In genomic region chr2:97664636-97664970, GRCh38 we compare ENCODE assay signal across 8 cellular contexts. TPM values are rescaled to one million over a fixed set of nuclear protein-coding genes. Genes with fewer than 3 reads are reported as not detected.
DNase-seq lines count a peak whose midpoint lies in the region; ATAC-seq and TF ChIP-seq lines count a peak whose summit lies in the region.

No MANE protein-coding gene starts in this region.

- peak overlapping the region; percentile 92 for H3K4me2 ChIP-seq in GM23248 (ENCODE audit: unreplicated experiment)

- 6 to 7% methylated on average over 21 of the region's 21 CpGs for WGBS in GM23248 (ENCODE audit: low coverage in 1 of 2, low lambda C conversion rate in 2 of 2, missing lambda C conversion rate in 2 of 2), 2 experiments

- H3K9me3 Mint-ChIP-seq in activated CD8-positive, alpha-beta T cell treated with anti-CD3 and anti-CD28 coated beads for 36 hours = no peaks in the 10 kb centered on the region

- POLR2A ChIA-PET in activated CD8-positive, alpha-beta T cell treated with anti-CD3 and anti-CD28 coated beads for 36 hours (lab: Charles Lee) = interaction anchor here (0.8 to 8.6 kb wide), 15 partner anchors 9 to 1599 kb away, joined by 3 to 210 read pairs (median 4); partner anchors contain the start of genes COX5B and ZAP70

- no peaks in the 10 kb centered on the region for H3K9me2 ChIP-seq in GM23248 (ENCODE audit: insufficient read depth)

- H3K36me3 ChIP-seq in GM23248 (ENCODE audit: low read depth) = no peaks in the 10 kb centered on the region
- H3K36me3 ChIP-seq in iPS-20b (ENCODE audit: insufficient read depth, low read depth, low read length) = peaks cover 5% of the 10 kb centered on the region; the same call in 1 of the 2 replicates
- H3K36me3 ChIP-seq in subcutaneous abdominal adipose tissue (ENCODE audit: control insufficient read depth in 5 of 5, insufficient read depth in 5 of 5, low read length in 5 of 5) = peaks cover 0 to 9% (median 6%) of the 10 kb centered on the region in 5 donors

- peaks cover 29% of the 10 kb centered on the region for H3K79me2 ChIP-seq in GM23248 (ENCODE audit: insufficient read depth)

- CTCF ChIA-PET in activated CD8-positive, alpha-beta T cell treated with anti-CD3 and anti-CD28 coated beads for 36 hours (lab: Charles Lee) = interaction anchor here (1.0 to 6.7 kb wide), 15 partner anchors 8 to 84 kb away, joined by 3 to 137 read pairs (median 11); partner anchors contain the start of genes COX5B and ZAP70

- intact Hi-C loops in activated CD8-positive, alpha-beta T cell treated with anti-CD3 and anti-CD28 coated beads for 36 hours (cut with micrococcal nuclease) = loop anchor here (1.0 kb wide), 1 partner anchor 33 kb away; no protein-coding TSS in a partner anchor

- peak overlapping the region; percentile 96 for H3K27ac Mint-ChIP-seq in activated CD8-positive, alpha-beta T cell treated with anti-CD3 and anti-CD28 coated beads for 36 hours

- peaks cover 14% of the 10 kb centered on the region for H3K4me1 ChIP-seq in GM23248 (ENCODE audit: insufficient read depth)
- H3K4me1 ChIP-seq in iPS-20b (ENCODE audit: insufficient read depth, low read length) = peaks cover 9% of the 10 kb centered on the region; the same call in 1 of the 2 replicates
- peaks cover 9 to 35% (median 33%) of the 10 kb centered on the region in 5 donors for H3K4me1 ChIP-seq in subcutaneous abdominal adipose tissue (ENCODE audit: control insufficient read depth in 5 of 5, insufficient read depth in 5 of 5, low read length in 5 of 5)

- H3K36me3 Mint-ChIP-seq in activated CD8-positive, alpha-beta T cell treated with anti-CD3 and anti-CD28 coated beads for 36 hours (ENCODE audit: low read depth) = peaks cover 33% of the 10 kb centered on the region

- peaks cover 27% of the 10 kb centered on the region for H3K4me1 Mint-ChIP-seq in activated CD8-positive, alpha-beta T cell treated with anti-CD3 and anti-CD28 coated beads for 36 hours (ENCODE audit: low read depth)

- peaks cover 20% of the 10 kb centered on the region for H3F3A ChIP-seq in GM23248 (ENCODE audit: insufficient read depth)

- H3K9me3 ChIP-seq in GM23248 (ENCODE audit: low read depth) (no peaks in the 10 kb centered on the region), iPS-20b (ENCODE audit: insufficient read depth, low read depth, low read length) (no peaks in the 10 kb centered on the region), subcutaneous abdominal adipose tissue (ENCODE audit: control insufficient read depth in 5 of 5, low read length in 5 of 5) (no peaks in the 10 kb centered on the region)

- H3K27me3 Mint-ChIP-seq in activated CD8-positive, alpha-beta T cell treated with anti-CD3 and anti-CD28 coated beads for 36 hours = no peaks in the 10 kb centered on the region

- TF ChIP-seq CTCF in activated CD8-positive, alpha-beta T cell treated with anti-CD3 and anti-CD28 coated beads for 36 hours (IDR thresholded peaks at IDR 0.05) = no peak

- H3K4me3 ChIP-seq in GM23248 (peak overlapping the region; percentile 77), iPS-20b (ENCODE audit: low read length) (peak overlapping the region; percentile 81), subcutaneous abdominal adipose tissue (ENCODE audit: low read depth in 1 of 5, low read length in 5 of 5) (peak overlapping the region; percentile 71 to 89 (median 79))

- DNase-seq in ACHN (peak; percentile 57), GM23248 (peak; percentile 70), cerebellar nuclear complex (lab: John Stamatoyannopoulos, UW) (no peak), foreskin melanocyte (no peak)
- DNase-seq in activated CD8-positive, alpha-beta T cell treated with anti-CD3 and anti-CD28 coated beads for 36 hours = no peak
- DNase-seq in stimulated activated CD4-positive, alpha-beta T cell treated with anti-CD3 and anti-CD28 coated beads, Interleukin-1b, Interleukin-23, amount 100 ng/mL, for 48 hours = no peak

- H3K27ac ChIP-seq in GM23248 (peak overlapping the region; percentile 98), iPS-20b (ENCODE audit: low read length) (peak overlapping the region; percentile 3), subcutaneous abdominal adipose tissue (ENCODE audit: low read depth, low read length) (peak overlapping the region; percentile 91)

- peak overlapping the region; percentile 86 for H3K9ac ChIP-seq in GM23248
- peak overlapping the region; percentile 96 for H3K9ac ChIP-seq in iPS-20b (ENCODE audit: low read depth, low read length)
- H3K9ac ChIP-seq in subcutaneous abdominal adipose tissue (ENCODE audit: low read length in 5 of 5) = peak overlapping the region; percentile 10 to 93 (median 87)

- no peaks in the 10 kb centered on the region for H4K20me1 ChIP-seq in GM23248 (ENCODE audit: insufficient read depth)

- H3K27me3 ChIP-seq in GM23248 (replicated peaks; ENCODE audit: insufficient read depth) = no peaks in the 10 kb centered on the region
- no peaks in the 10 kb centered on the region for H3K27me3 ChIP-seq in iPS-20b (ENCODE audit: insufficient read depth, low read length)
- no peaks in the 10 kb centered on the region for H3K27me3 ChIP-seq in subcutaneous abdominal adipose tissue (ENCODE audit: control insufficient read depth in 5 of 5, insufficient read depth in 4 of 5, low read length in 5 of 5)

- H2AFZ ChIP-seq in GM23248 = peak overlapping the region; percentile 95

- peak overlapping the region; percentile 88 for H3K4me3 Mint-ChIP-seq in activated CD8-positive, alpha-beta T cell treated with anti-CD3 and anti-CD28 coated beads for 36 hours

- ATAC-seq in activated CD8-positive, alpha-beta T cell treated with anti-CD3 and anti-CD28 coated beads for 36 hours = no peak

- in situ Hi-C loops in ACHN (cut with HindIII; ENCODE audit: low pct_ligation_motif_present, low pct_unique_long_range_greater_than_20kb, low sequenced_read_pairs) (no loop called here), GM23248 (cut with MboI) (no loop called here)

RNA-seq across cellular contexts. Expression of gene ACTR1B, which starts 0.8 kb away (rescaled TPM):
- 63.6 and 65.8 TPM in 2 replicates for total RNA-seq in GM23248 (2014; rRNA removed; shearing (Covaris generic))
- 53.4 and 55.9 TPM in 2 replicates for polyA plus RNA-seq in GM23248 (2016; fragmentation: Nextera tagmentation; extraction: Ambion mirVana)
- 100 to 1,000 TPM; 143 to 150 TPM for total RNA-seq in activated CD8-positive, alpha-beta T cell treated with anti-CD3 and anti-CD28 coated beads for 36 hours

RNA-seq across cellular contexts. Expression of gene C2orf92, which starts 4.9 kb away (rescaled TPM):
- total RNA-seq in GM23248 (2014; rRNA removed; shearing (Covaris generic)) = 1.2 and 3.4 TPM in 2 replicates
- 1.1 and 1.3 TPM in 2 replicates for polyA plus RNA-seq in GM23248 (2016; fragmentation: Nextera tagmentation; extraction: Ambion mirVana)
- 10 to 100 TPM in 1 of 2 experiments, 1 to 10 TPM in 1; 6.8 to 11.7 TPM for total RNA-seq in activated CD8-positive, alpha-beta T cell treated with anti-CD3 and anti-CD28 coated beads for 36 hours

RNA-seq across cellular contexts. Expression of gene COX5B, which starts 18.7 kb away (rescaled TPM):
- total RNA-seq in GM23248 (2014; rRNA removed; shearing (Covaris generic)) = 175 and 211 TPM in 2 replicates
- polyA plus RNA-seq in GM23248 (2016; fragmentation: Nextera tagmentation; extraction: Ambion mirVana) = 315 and 327 TPM in 2 replicates
- total RNA-seq in activated CD8-positive, alpha-beta T cell treated with anti-CD3 and anti-CD28 coated beads for 36 hours = 100 to 1,000 TPM; 233 to 238 TPM

RNA-seq across cellular contexts. Expression of gene ZAP70, which starts 48.8 kb away (rescaled TPM):
- not detected in 2 replicates for total RNA-seq in GM23248 (2014; rRNA removed; shearing (Covaris generic))
- polyA plus RNA-seq in GM23248 (2016; fragmentation: Nextera tagmentation; extraction: Ambion mirVana) = not detected in 2 replicates
- total RNA-seq in activated CD8-positive, alpha-beta T cell treated with anti-CD3 and anti-CD28 coated beads for 36 hours = 100 to 1,000 TPM; 218 TPM

Comparison
In these comparisons a context has a peak if more than half of its experiments do, and no peak if none do; other contexts are left out.
1. DNase-seq: peak in ACHN (single experiment) and GM23248 (single experiment); none in activated CD8-positive, alpha-beta T cell treated with anti-CD3 and anti-CD28 coated beads for 36 hours (single experiment), cerebellar nuclear complex (0 of 2), stimulated activated CD4-positive, alpha-beta T cell treated with anti-CD3 and anti-CD28 coated beads, Interleukin-1b, Interleukin-23, amount 100 ng/mL, for 48 hours (single experiment) and foreskin melanocyte (single experiment).
2. H3K27ac ChIP-seq: peak in every context shown above with its lines; median percentile 98 in GM23248; 91 in subcutaneous abdominal adipose tissue; 3 in iPS-20b.
3. Peak in every context shown above with its lines, with median percentiles within 50 percentile points of each other: H3K4me3 ChIP-seq and H3K9ac ChIP-seq.